Comparison of ENCODE assay signal across 1 cellular context in the genomic region with DNA sequence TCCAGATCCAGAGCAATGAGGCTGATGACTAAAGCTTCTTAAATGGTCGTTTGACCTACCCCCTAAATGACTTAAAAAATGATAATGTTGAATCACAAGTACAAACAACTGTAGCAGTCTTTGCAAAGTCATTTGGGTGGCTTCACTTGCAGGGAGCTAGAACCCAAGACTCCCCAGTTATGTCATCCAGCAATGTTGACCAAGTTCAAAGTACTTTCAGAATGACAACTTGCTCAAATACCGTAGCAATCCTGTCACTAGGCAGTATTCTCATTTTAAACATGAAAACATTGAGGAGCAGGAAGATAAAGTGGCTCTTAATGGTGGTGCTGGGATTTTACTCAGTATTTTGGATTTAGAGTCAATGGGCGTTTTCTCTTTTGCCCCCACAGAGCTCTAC.
TF ChIP-seq lines count a peak whose summit lies in the region.

No MANE protein-coding gene starts in this region.

TF ChIP-seq in HepG2, 621 proteins besides CTCF, POLR2A, EP300 and RAD21 (continued from another document):
- TF ChIP-seq FOXA3 (CRISPR knock-in tag; IDR thresholded peaks at IDR 0.05) (peak; percentile 32; the same call in 1 of the 2 replicates), HNF4A (CRISPR knock-in tag; IDR thresholded peaks at IDR 0.05) (peak; percentile 53), ZNF326 (CRISPR knock-in tag; IDR thresholded peaks at IDR 0.05; ENCODE audit: borderline replicate concordance) (no peak), KDM4B (CRISPR knock-in tag; IDR thresholded peaks at IDR 0.05) (no peak), HNRNPLL (IDR thresholded peaks at IDR 0.05; ENCODE audit: low read depth, low read length, poor library complexity, severe bottlenecking) (peak; percentile 36)
- TF ChIP-seq, protein P1, sequence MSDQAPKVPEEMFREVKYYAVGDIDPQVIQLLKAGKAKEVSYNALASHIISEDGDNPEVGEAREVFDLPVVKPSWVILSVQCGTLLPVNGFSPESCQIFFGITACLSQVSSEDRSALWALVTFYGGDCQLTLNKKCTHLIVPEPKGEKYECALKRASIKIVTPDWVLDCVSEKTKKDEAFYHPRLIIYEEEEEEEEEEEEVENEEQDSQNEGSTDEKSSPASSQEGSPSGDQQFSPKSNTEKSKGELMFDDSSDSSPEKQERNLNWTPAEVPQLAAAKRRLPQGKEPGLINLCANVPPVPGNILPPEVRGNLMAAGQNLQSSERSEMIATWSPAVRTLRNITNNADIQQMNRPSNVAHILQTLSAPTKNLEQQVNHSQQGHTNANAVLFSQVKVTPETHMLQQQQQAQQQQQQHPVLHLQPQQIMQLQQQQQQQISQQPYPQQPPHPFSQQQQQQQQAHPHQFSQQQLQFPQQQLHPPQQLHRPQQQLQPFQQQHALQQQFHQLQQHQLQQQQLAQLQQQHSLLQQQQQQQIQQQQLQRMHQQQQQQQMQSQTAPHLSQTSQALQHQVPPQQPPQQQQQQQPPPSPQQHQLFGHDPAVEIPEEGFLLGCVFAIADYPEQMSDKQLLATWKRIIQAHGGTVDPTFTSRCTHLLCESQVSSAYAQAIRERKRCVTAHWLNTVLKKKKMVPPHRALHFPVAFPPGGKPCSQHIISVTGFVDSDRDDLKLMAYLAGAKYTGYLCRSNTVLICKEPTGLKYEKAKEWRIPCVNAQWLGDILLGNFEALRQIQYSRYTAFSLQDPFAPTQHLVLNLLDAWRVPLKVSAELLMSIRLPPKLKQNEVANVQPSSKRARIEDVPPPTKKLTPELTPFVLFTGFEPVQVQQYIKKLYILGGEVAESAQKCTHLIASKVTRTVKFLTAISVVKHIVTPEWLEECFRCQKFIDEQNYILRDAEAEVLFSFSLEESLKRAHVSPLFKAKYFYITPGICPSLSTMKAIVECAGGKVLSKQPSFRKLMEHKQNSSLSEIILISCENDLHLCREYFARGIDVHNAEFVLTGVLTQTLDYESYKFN (CRISPR knock-in tag; conservative IDR thresholded peaks at IDR 0.05): 0 out of 2 replicates have a peak, but pooled peaks have one; percentile 17
- TF ChIP-seq, protein P2, sequence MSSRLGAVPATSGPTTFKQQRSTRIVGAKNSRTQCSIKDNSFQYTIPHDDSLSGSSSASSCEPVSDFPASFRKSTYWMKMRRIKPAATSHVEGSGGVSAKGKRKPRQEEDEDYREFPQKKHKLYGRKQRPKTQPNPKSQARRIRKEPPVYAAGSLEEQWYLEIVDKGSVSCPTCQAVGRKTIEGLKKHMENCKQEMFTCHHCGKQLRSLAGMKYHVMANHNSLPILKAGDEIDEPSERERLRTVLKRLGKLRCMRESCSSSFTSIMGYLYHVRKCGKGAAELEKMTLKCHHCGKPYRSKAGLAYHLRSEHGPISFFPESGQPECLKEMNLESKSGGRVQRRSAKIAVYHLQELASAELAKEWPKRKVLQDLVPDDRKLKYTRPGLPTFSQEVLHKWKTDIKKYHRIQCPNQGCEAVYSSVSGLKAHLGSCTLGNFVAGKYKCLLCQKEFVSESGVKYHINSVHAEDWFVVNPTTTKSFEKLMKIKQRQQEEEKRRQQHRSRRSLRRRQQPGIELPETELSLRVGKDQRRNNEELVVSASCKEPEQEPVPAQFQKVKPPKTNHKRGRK (CRISPR knock-in tag; IDR thresholded peaks at IDR 0.05): no peak
